9 cellular contexts compared by ENCODE assay signal in genomic region chr17:51427259-51428255, GRCh38.
A peak's percentile ranks its signal among the peaks of the same experiment; 100 is the strongest.
DNase-seq lines count a peak whose midpoint lies in the region; ATAC-seq lines count a peak whose summit lies in the region.
"Had no signal": no experiment of that assay in that cellular context is flagged by ENCODE, and none has a peak within 500 bp of the region (broad histone marks: within the 10 kb centered on the region; RNA-seq: fewer than 3 reads in every experiment).

No MANE protein-coding gene starts in this region.

- no peaks in the 10 kb centered on the region for H3K36me3 ChIP-seq in BLaER1
- H3K36me3 ChIP-seq in GM23248 (ENCODE audit: low read depth), result no peaks in the 10 kb centered on the region

- H2AFZ ChIP-seq in GM23248, result no peak overlapping the region

- H3K27ac ChIP-seq in BLaER1, result no peak overlapping the region
- H3K27ac ChIP-seq in GM23248, result no peak overlapping the region
- H3K27ac ChIP-seq: VCaP had no signal

- H3K27me3 ChIP-seq in BLaER1, result no peaks in the 10 kb centered on the region
- H3K27me3 ChIP-seq in GM23248 (replicated peaks; ENCODE audit: insufficient read depth), result no peaks in the 10 kb centered on the region

- ATAC-seq in GM21529 (IDR thresholded peaks at IDR 0.05; ENCODE audit: unreplicated experiment), result peak; percentile 81

- H3K4me1 ChIP-seq in BLaER1 (peaks cover 20% of the 10 kb centered on the region), GM23248 (ENCODE audit: insufficient read depth) (no peaks in the 10 kb centered on the region)

- in situ Hi-C loops in GM23248 (cut with MboI), result no loop called here

- no peak overlapping the region for H3K9ac ChIP-seq in BLaER1
- no peak overlapping the region for H3K9ac ChIP-seq in GM23248

- no peaks in the 10 kb centered on the region for H3F3A ChIP-seq in GM23248 (ENCODE audit: insufficient read depth)

- H4K20me1 ChIP-seq in BLaER1 (no peaks in the 10 kb centered on the region), GM23248 (ENCODE audit: insufficient read depth) (no peaks in the 10 kb centered on the region)

- H3K4me2 ChIP-seq in BLaER1, result peak overlapping the region; percentile 39
- no peak overlapping the region for H3K4me2 ChIP-seq in GM23248 (ENCODE audit: unreplicated experiment)

- H3K79me2 ChIP-seq in GM23248 (ENCODE audit: insufficient read depth), result no peaks in the 10 kb centered on the region

- H3K9me3 ChIP-seq in BLaER1, result no peaks in the 10 kb centered on the region
- H3K9me3 ChIP-seq in GM23248 (ENCODE audit: low read depth), result no peaks in the 10 kb centered on the region

- no peak overlapping the region for H3K4me3 ChIP-seq in BLaER1
- H3K4me3 ChIP-seq in GM23248, result no peak overlapping the region

- H3K9me2 ChIP-seq in GM23248 (ENCODE audit: insufficient read depth), result no peaks in the 10 kb centered on the region

- 11 to 14% methylated on average over 12 of the region's 12 CpGs for WGBS in GM23248 (ENCODE audit: low coverage in 1 of 2, low lambda C conversion rate in 2 of 2, missing lambda C conversion rate in 2 of 2), 2 experiments

- DNase-seq in NCI-H748 treated with DMSO at 0.1 percent for 48 hours (lab: John Stamatoyannopoulos, UW) (peak; percentile 79), activated gamma-delta T cell (lab: John Stamatoyannopoulos, UW) (peak; percentile 5), NCI-H2171 (lab: John Stamatoyannopoulos, UW) (no peak), GM23248 (no peak), NCI-H128 (lab: John Stamatoyannopoulos, UW; ENCODE audit: unreplicated experiment) (no peak)
- DNase-seq in stimulated activated CD4-positive, alpha-beta T cell treated with anti-CD3 and anti-CD28 coated beads, TNF-alpha, amount 100 ng/mL, for 1 hour (ENCODE audit: low read depth in 3 of 3, low spot score in 1 of 3), result peak; percentile 37 to 62 (median 51)

Comparison
In these comparisons a context has a peak if more than half of its experiments do, and no peak if none do; other contexts are left out.
1. DNase-seq: peak in NCI-H748 treated with DMSO at 0.1 percent for 48 hours (single experiment), activated gamma-delta T cell (single experiment) and stimulated activated CD4-positive, alpha-beta T cell treated with anti-CD3 and anti-CD28 coated beads, TNF-alpha, amount 100 ng/mL, for 1 hour (3 of 3); none in NCI-H2171 (single experiment), GM23248 (single experiment) and NCI-H128 (single experiment).